18 cellular contexts compared by ENCODE assay signal in the genomic region with DNA sequence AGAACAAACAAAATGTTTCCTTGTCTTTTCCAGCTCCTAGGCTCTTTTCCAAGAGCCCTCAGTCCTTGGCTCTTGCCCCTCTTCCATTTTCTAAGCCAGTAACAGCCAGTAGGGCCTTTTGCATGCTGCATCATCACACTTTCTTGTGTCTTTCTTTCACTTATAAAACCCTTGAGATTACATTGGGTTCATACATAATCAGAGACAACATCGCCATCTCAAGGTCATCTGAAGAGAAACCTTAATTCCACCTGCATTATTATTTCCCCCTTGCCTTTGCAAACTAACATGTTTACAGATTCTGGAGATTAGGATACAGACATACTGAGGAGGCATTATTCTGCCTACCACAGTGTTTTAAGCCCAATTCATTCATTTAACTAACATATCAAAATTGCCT.
DNase-seq lines count a peak whose midpoint lies in the region; ATAC-seq and TF ChIP-seq lines count a peak whose summit lies in the region.
"Had no signal": no experiment of that assay in that cellular context is flagged by ENCODE, and none has a peak within 500 bp of the region (broad histone marks: within the 10 kb centered on the region; RNA-seq: fewer than 3 reads in every experiment).

No MANE protein-coding gene starts in this region.

- H3K27me3 ChIP-seq in foreskin keratinocyte (no peaks in the 10 kb centered on the region), esophagus muscularis mucosa (no peaks in the 10 kb centered on the region)
- no peaks in the 10 kb centered on the region for H3K27me3 ChIP-seq in CD4-positive, alpha-beta memory T cell (ENCODE audit: insufficient read depth, low read length)
- H3K27me3 ChIP-seq: BLaER1 treated with 17β-estradiol and CSF1 and Interleukin-3, amounts not matched to agents 10 nM and 100 nM; dorsolateral prefrontal cortex; neutrophil; SJSA1; suprapubic skin had no signal

- POLR2A ChIA-PET in CD4-positive, alpha-beta memory T cell (lab: Charles Lee; ENCODE audit: partially characterized antibody) = no interaction called here

- no peaks in the 10 kb centered on the region for H3K27me3 Mint-ChIP-seq in CD4-positive, alpha-beta memory T cell

- H3K4me3 ChIP-seq in GM12865 (ENCODE audit: low read depth, low read length) (no peak overlapping the region), esophagus muscularis mucosa (no peak overlapping the region)
- H3K4me3 ChIP-seq in CD4-positive, alpha-beta memory T cell (ENCODE audit: low read length in 2 of 2) = no peak overlapping the region
- H3K4me3 ChIP-seq: BLaER1 treated with 17β-estradiol and CSF1 and Interleukin-3, amounts not matched to agents 10 nM and 100 nM; dorsolateral prefrontal cortex; SJSA1; suprapubic skin had no signal

- peak; percentile 34 for DNase-seq in GM12865 (ENCODE audit: low read depth)
- peak; percentile 5 for DNase-seq in NCI-H748 treated with DMSO at 0.1 percent for 48 hours (lab: John Stamatoyannopoulos, UW)
- DNase-seq in foreskin keratinocyte = no peak
- DNase-seq in CD4-positive, alpha-beta memory T cell = no peak
- no peak for DNase-seq in esophagus muscularis mucosa (ENCODE audit: extremely low spot score)
- DNase-seq: activated CD4-positive, alpha-beta T cell treated with anti-CD3 and anti-CD28 coated beads for 1 hour; DMS153; dorsolateral prefrontal cortex; erythroblast; NCI-H226; retina had no signal

- H3K4me3 Mint-ChIP-seq in CD4-positive, alpha-beta memory T cell = no peak overlapping the region
- H3K4me3 Mint-ChIP-seq: activated T-helper 1 cell treated with anti-CD3 and anti-CD28 coated beads, Interleukin-12 subunit alpha, Interleukin-12 subunit beta, Interleukin-2, Interleukin-4 antibody, amounts not matched to agents 30 ng/mL and 10 ng/mL and 1 ng/mL, durations not matched to agents 14 hours and 24 hours and 36 hours had no signal

- no peak for TF ChIP-seq EP300 in esophagus muscularis mucosa (IDR thresholded peaks at IDR 0.05)

- TF ChIP-seq CTCF in C4-2B (conservative IDR thresholded peaks at IDR 0.05) = peak; percentile 10
- TF ChIP-seq CTCF in GM12865 (IDR thresholded peaks at IDR 0.05; ENCODE audit: insufficient read depth, low read depth, low read length, missing control alignments) = no peak
- peak; percentile 26 for TF ChIP-seq CTCF in foreskin keratinocyte (conservative IDR thresholded peaks at IDR 0.05)
- no peak for TF ChIP-seq CTCF in esophagus muscularis mucosa (IDR thresholded peaks at IDR 0.05)

- no peaks in the 10 kb centered on the region for H3K4me1 Mint-ChIP-seq in CD4-positive, alpha-beta memory T cell

- ATAC-seq in foreskin keratinocyte (no peak), HG03565 (IDR thresholded peaks at IDR 0.05; ENCODE audit: unreplicated experiment) (no peak)

- H3K36me3 Mint-ChIP-seq in CD4-positive, alpha-beta memory T cell = no peaks in the 10 kb centered on the region

- H3K9me3 Mint-ChIP-seq in CD4-positive, alpha-beta memory T cell = peaks cover 0 to 12% (median 5%) of the 10 kb centered on the region in 8 donors

- no peak overlapping the region for H3K27ac Mint-ChIP-seq in CD4-positive, alpha-beta memory T cell
- H3K27ac Mint-ChIP-seq: activated T-helper 1 cell treated with anti-CD3 and anti-CD28 coated beads, Interleukin-12 subunit alpha, Interleukin-12 subunit beta, Interleukin-2, Interleukin-4 antibody, amounts not matched to agents 30 ng/mL and 10 ng/mL and 1 ng/mL, durations not matched to agents 14 hours and 24 hours and 36 hours had no signal

- no peaks in the 10 kb centered on the region for H3K4me1 ChIP-seq in foreskin keratinocyte
- no peaks in the 10 kb centered on the region for H3K4me1 ChIP-seq in CD4-positive, alpha-beta memory T cell (ENCODE audit: insufficient read depth, low read length)
- H3K4me1 ChIP-seq in esophagus muscularis mucosa = no peaks in the 10 kb centered on the region
- H3K4me1 ChIP-seq: BLaER1 treated with 17β-estradiol and CSF1 and Interleukin-3, amounts not matched to agents 10 nM and 100 nM; SJSA1; suprapubic skin had no signal

- no peaks in the 10 kb centered on the region for H3K36me3 ChIP-seq in CD4-positive, alpha-beta memory T cell (ENCODE audit: insufficient read depth, low read length)
- H3K36me3 ChIP-seq in esophagus muscularis mucosa = no peaks in the 10 kb centered on the region
- H3K36me3 ChIP-seq: BLaER1 treated with 17β-estradiol and CSF1 and Interleukin-3, amounts not matched to agents 10 nM and 100 nM; neutrophil; SJSA1; suprapubic skin had no signal

- no peak for TF ChIP-seq POLR2A in esophagus muscularis mucosa (IDR thresholded peaks at IDR 0.05; ENCODE audit: low read depth)

- H3K9me3 ChIP-seq in CD4-positive, alpha-beta memory T cell (ENCODE audit: control insufficient read depth in 1 of 2, low read length in 2 of 2) = no peaks in the 10 kb centered on the region
- H3K9me3 ChIP-seq in esophagus muscularis mucosa = peaks cover 0 to 3% (median 0%) of the 10 kb centered on the region in 4 donors
- H3K9me3 ChIP-seq: neutrophil, SJSA1, suprapubic skin had no signal

- H3K27ac ChIP-seq in C4-2B (no peak overlapping the region), foreskin keratinocyte (no peak overlapping the region), esophagus muscularis mucosa (replicated peaks in 1 of 4) (no peak overlapping the region)
- no peak overlapping the region for H3K27ac ChIP-seq in CD4-positive, alpha-beta memory T cell (ENCODE audit: low read depth, low read length)
- H3K27ac ChIP-seq: BLaER1 treated with 17β-estradiol and CSF1 and Interleukin-3, amounts not matched to agents 10 nM and 100 nM; dorsolateral prefrontal cortex; neutrophil; SJSA1; suprapubic skin had no signal

- CTCF ChIA-PET in CD4-positive, alpha-beta memory T cell (lab: Charles Lee; ENCODE audit: partially characterized antibody) = no interaction called here

- intact Hi-C loops in CD4-positive, alpha-beta memory T cell (cut with micrococcal nuclease) = no loop called here
- intact Hi-C loops in esophagus muscularis mucosa (cut with DNase I) = no loop called here

- 83% methylated on average over 1 of the region's 1 CpG for WGBS in esophagus muscularis mucosa

Comparison
In these comparisons a context has a peak if more than half of its experiments do, and no peak if none do; other contexts are left out.
1. CTCF ChIP-seq: peak in C4-2B (single experiment) and foreskin keratinocyte (single experiment); none in GM12865 (single experiment) and esophagus muscularis mucosa (0 of 3).
2. DNase-seq: peak in GM12865 (single experiment) and NCI-H748 treated with DMSO at 0.1 percent for 48 hours (single experiment); none in foreskin keratinocyte (0 of 2), CD4-positive, alpha-beta memory T cell (0 of 5) and esophagus muscularis mucosa (single experiment).